ENCODE assay signal across 8 cellular contexts in genomic region chr18:74951165-74951760, GRCh38.
DNase-seq lines count a peak whose midpoint lies in the region; ATAC-seq and TF ChIP-seq lines count a peak whose summit lies in the region.

No MANE protein-coding gene starts in this region.

- peak; percentile 73 for DNase-seq in A172 (ENCODE audit: low spot score)
- peak; percentile 78 for DNase-seq in dedifferentiated amniotic fluid mesenchymal stem cell (ENCODE audit: extremely low spot score)
- DNase-seq in ovary: peak; percentile 12 to 65 (median 39)
- DNase-seq in NCI-H2107 treated with DMSO at 0.1 percent for 48 hours (lab: John Stamatoyannopoulos, UW; ENCODE audit: unreplicated experiment): no peak
- DNase-seq in D341Med (ENCODE audit: low spot score): no peak

- peak overlapping the region; percentile 5; the same call in 1 of the 2 replicates for H3K27ac ChIP-seq in KMS-11
- peak overlapping the region in 1 of 2 donors; percentile 4 for H3K27ac ChIP-seq in ovary

- H3K4me1 ChIP-seq in KMS-11 (ENCODE audit: low read depth, poor library complexity, severe bottlenecking) (peaks cover 36% of the 10 kb centered on the region), ovary (ENCODE audit: insufficient read depth) (peaks cover 6% of the 10 kb centered on the region)

- H2AFZ ChIP-seq in KMS-11 (ENCODE audit: low read depth): no peak overlapping the region

- H3K9me3 ChIP-seq in ovary: no peaks in the 10 kb centered on the region

- H3K4me3 ChIP-seq in KMS-11 (IDR thresholded peaks at IDR 0.05; ENCODE audit: insufficient read depth, low read depth, low read length): no peak overlapping the region
- H3K4me3 ChIP-seq in ovary: no peak overlapping the region

- no peak overlapping the region for H3K9ac ChIP-seq in KMS-11

- no peaks in the 10 kb centered on the region for H3K36me3 ChIP-seq in KMS-11 (ENCODE audit: insufficient read depth)
- no peaks in the 10 kb centered on the region for H3K36me3 ChIP-seq in ovary

- TF ChIP-seq EP300 in ovary (IDR thresholded peaks at IDR 0.05): no peak

- no peak for TF ChIP-seq CTCF in KMS-11 (conservative IDR thresholded peaks at IDR 0.05; ENCODE audit: low read depth, low read length)
- TF ChIP-seq CTCF in ovary (IDR thresholded peaks at IDR 0.05): no peak

- WGBS in ovary, 3 donors: 23 to 29% (median 28%) methylated on average over 4 of the region's 4 CpGs

- TF ChIP-seq POLR2A in ovary (IDR thresholded peaks at IDR 0.05): no peak

- H3K27me3 ChIP-seq in KMS-11 (ENCODE audit: insufficient read depth, low read depth) (no peaks in the 10 kb centered on the region), ovary (no peaks in the 10 kb centered on the region)

- no peaks in the 10 kb centered on the region for H4K20me1 ChIP-seq in KMS-11 (ENCODE audit: insufficient read depth)

- peak overlapping the region; percentile 41 for H3K4me2 ChIP-seq in KMS-11

- H3K79me2 ChIP-seq in KMS-11 (ENCODE audit: insufficient read depth, low read depth): no peaks in the 10 kb centered on the region

- ATAC-seq in GM18868 (IDR thresholded peaks at IDR 0.05; ENCODE audit: unreplicated experiment) (peak; percentile 95), HG03139 (IDR thresholded peaks at IDR 0.05; ENCODE audit: unreplicated experiment) (no peak)

- intact Hi-C loops in ovary (cut with DNase I): no loop called here

Comparison
In these comparisons a context has a peak if more than half of its experiments do, and no peak if none do; other contexts are left out.
1. DNase-seq: peak in A172 (single experiment), dedifferentiated amniotic fluid mesenchymal stem cell (single experiment) and ovary (5 of 5); none in NCI-H2107 treated with DMSO at 0.1 percent for 48 hours (single experiment) and D341Med (single experiment).